11 cellular contexts compared by ENCODE assay signal in the genomic region with DNA sequence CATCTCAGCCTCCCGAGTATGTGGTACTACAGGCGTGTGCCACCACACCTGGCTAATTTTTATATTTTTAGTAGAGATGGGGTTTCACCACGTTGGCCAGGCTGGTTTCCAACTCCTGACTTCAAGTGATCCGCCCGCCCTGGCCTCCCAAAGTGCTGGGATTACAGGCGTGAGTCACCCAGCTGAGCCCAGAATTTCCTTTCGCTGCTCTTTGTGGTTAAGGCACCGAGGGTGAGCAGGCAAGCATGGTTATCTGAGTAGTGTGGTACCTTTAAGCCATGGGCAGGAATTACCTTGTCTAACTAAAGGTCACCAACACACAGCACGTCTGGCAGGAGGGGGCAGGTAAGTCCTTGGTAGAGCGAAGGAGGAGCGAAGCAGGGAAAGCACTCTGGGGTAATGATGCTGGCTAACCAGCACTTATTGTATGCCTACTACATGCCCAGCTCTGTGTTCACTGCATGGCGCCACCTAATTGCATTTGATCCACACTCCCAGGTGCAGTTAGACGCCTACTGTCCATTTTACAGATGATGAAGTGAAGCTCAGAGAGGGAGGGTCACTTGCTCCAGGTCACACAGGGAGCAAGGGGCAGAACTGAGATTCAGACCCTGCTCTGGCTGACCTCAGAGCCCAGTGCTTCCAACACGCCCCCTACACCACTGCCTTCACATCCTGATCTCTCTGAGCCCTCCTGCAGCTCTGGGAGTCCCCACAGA. TPM values are rescaled to one million over a fixed set of nuclear protein-coding genes. Genes with fewer than 3 reads are reported as not detected.
A peak's percentile ranks its signal among the peaks of the same experiment; 100 is the strongest.
DNase-seq lines count a peak whose midpoint lies in the region; TF ChIP-seq lines count a peak whose summit lies in the region.
"Had no signal": no experiment of that assay in that cellular context is flagged by ENCODE, and none has a peak within 500 bp of the region (broad histone marks: within the 10 kb centered on the region; RNA-seq: fewer than 3 reads in every experiment).

No MANE protein-coding gene starts in this region.

- CTCF ChIA-PET in SK-N-SH (lab: Yijun Ruan, JAX): no interaction called here

- no peak overlapping the region for H2AFZ ChIP-seq in SK-N-SH (ENCODE audit: low read depth)

- H3K4me1 ChIP-seq in SK-N-SH (ENCODE audit: control insufficient read depth in 1 of 2, insufficient read depth in 2 of 2, low read depth in 1 of 2, low read length in 1 of 2): peaks cover 29 to 37% of the 10 kb centered on the region in 2 experiments; a peak in 3 of 4 replicates

- H3K27me3 ChIP-seq in SK-N-SH (ENCODE audit: insufficient read depth): no peaks in the 10 kb centered on the region
- H3K27me3 ChIP-seq: BE2C, pancreas had no signal

- no peak for TF ChIP-seq RAD21 in SK-N-SH (IDR thresholded peaks at IDR 0.05; ENCODE audit: low read length)

- peak overlapping the region; percentile 26 to 42 for H3K27ac ChIP-seq in SK-N-SH (ENCODE audit: low read depth in 2 of 2, low read length in 1 of 2)
- H3K27ac ChIP-seq: pancreas, thoracic aorta had no signal

- DNase-seq in SKM-1 treated with dmso at 0.1 percent for 144 hours (lab: John Stamatoyannopoulos, UW; ENCODE audit: unreplicated experiment): peak; percentile 24
- no peak for DNase-seq in SKM-1 (lab: John Stamatoyannopoulos, UW; ENCODE audit: unreplicated experiment)
- no peak for DNase-seq in SK-N-SH
- DNase-seq in fibroblast of the aortic adventitia (ENCODE audit: low read depth): peak; percentile 89
- peak; percentile 83 for DNase-seq in stromal cell of bone marrow (ENCODE audit: low read depth)
- no peak for DNase-seq in activated T-cell treated with anti-CD3 and anti-CD28 coated beads for 4 hours
- DNase-seq in activated CD8-positive, alpha-beta memory T cell treated with anti-CD3 and anti-CD28 coated beads for 24 hours: no peak
- no peak for DNase-seq in 8988T
- DNase-seq: BE2C, pancreas had no signal

- no peak for TF ChIP-seq CTCF in SK-N-SH (IDR thresholded peaks at IDR 0.05)
- no peak for TF ChIP-seq CTCF in fibroblast of the aortic adventitia (IDR thresholded peaks at IDR 0.05; ENCODE audit: insufficient read depth, low read length)

- H3K36me3 ChIP-seq in SK-N-SH (replicated peaks in 1 of 2; ENCODE audit: control insufficient read depth in 1 of 2, insufficient read depth in 2 of 2, low read length in 1 of 2): no peaks in the 10 kb centered on the region
- H3K36me3 ChIP-seq: pancreas, thoracic aorta had no signal

- no peaks in the 10 kb centered on the region for H3K9me3 ChIP-seq in SK-N-SH
- H3K9me3 ChIP-seq: BE2C, pancreas, thoracic aorta had no signal

- H3K4me3 ChIP-seq in SK-N-SH (ENCODE audit: low read depth in 2 of 2, low read length in 1 of 2) (no peak overlapping the region), fibroblast of the aortic adventitia (ENCODE audit: low read depth, low read length) (no peak overlapping the region)
- H3K4me3 ChIP-seq: pancreas, thoracic aorta had no signal

- H3F3A ChIP-seq in SK-N-SH (replicated peaks; ENCODE audit: insufficient read depth): peaks cover 34% of the 10 kb centered on the region

- peak overlapping the region; percentile 56 for H3K4me2 ChIP-seq in SK-N-SH

- no peak overlapping the region for H3K9ac ChIP-seq in SK-N-SH

- WGBS in SK-N-SH (ENCODE audit: low lambda C conversion rate): 39% methylated on average over 12 of the region's 14 CpGs

- peaks cover 20% of the 10 kb centered on the region for H3K79me2 ChIP-seq in SK-N-SH (ENCODE audit: insufficient read depth)

- H3K9me2 ChIP-seq in SK-N-SH: no peaks in the 10 kb centered on the region

- H4K20me1 ChIP-seq in SK-N-SH (ENCODE audit: insufficient read depth): 0 out of 2 replicates have a peak, but pooled peaks cover 1% of the 10 kb centered on the region

- TF ChIP-seq EP300 in SK-N-SH (IDR thresholded peaks at IDR 0.05; ENCODE audit: borderline replicate concordance in 1 of 2, low read depth in 1 of 2, low read length in 1 of 2): no peak; a peak in 1 of 4 replicates

- POLR2A ChIA-PET in SK-N-SH (lab: Yijun Ruan, JAX): no interaction called here

TF ChIP-seq in SK-N-SH, 30 proteins besides CTCF, POLR2A, EP300 and RAD21:
- peak; percentile 74 for TF ChIP-seq TCF12 (IDR thresholded peaks at IDR 0.05)
- TF ChIP-seq FOSL2 (IDR thresholded peaks at IDR 0.05; ENCODE audit: borderline replicate concordance, low read depth): peak; percentile 89; the same call in 1 of the 2 replicates
- TF ChIP-seq, protein P1, sequence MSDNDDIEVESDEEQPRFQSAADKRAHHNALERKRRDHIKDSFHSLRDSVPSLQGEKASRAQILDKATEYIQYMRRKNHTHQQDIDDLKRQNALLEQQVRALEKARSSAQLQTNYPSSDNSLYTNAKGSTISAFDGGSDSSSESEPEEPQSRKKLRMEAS (IDR thresholded peaks at IDR 0.05; ENCODE audit: low read depth): peak; percentile 81
- peak; percentile 45; the same call in 1 of the 2 replicates for TF ChIP-seq RXRA (IDR thresholded peaks at IDR 0.05; ENCODE audit: borderline replicate concordance, low read depth)
- TF ChIP-seq NFIC (IDR thresholded peaks at IDR 0.05; ENCODE audit: borderline replicate concordance): peak; percentile 63; the same call in 1 of the 2 replicates
- TF ChIP-seq RFX5 (IDR thresholded peaks at IDR 0.05; ENCODE audit: low read length): no peak
- TF ChIP-seq, protein P2, sequence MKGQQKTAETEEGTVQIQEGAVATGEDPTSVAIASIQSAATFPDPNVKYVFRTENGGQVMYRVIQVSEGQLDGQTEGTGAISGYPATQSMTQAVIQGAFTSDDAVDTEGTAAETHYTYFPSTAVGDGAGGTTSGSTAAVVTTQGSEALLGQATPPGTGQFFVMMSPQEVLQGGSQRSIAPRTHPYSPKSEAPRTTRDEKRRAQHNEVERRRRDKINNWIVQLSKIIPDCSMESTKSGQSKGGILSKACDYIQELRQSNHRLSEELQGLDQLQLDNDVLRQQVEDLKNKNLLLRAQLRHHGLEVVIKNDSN (IDR thresholded peaks at IDR 0.05; ENCODE audit: borderline replicate concordance, low read depth): no peak
- TF ChIP-seq PBX3 (IDR thresholded peaks at IDR 0.05): peak; percentile 40; the same call in 1 of the 2 replicates
- TF ChIP-seq JUND (IDR thresholded peaks at IDR 0.05): peak; percentile 76; the same call in 1 of the 2 replicates

RNA-seq across cellular contexts. Expression of gene TRIOBP, which starts 45.7 kb away (rescaled TPM):
- polyA plus RNA-seq in SK-N-SH (2012; rRNA removed): 43.6 and 47.3 TPM in 2 replicates
- polyA plus RNA-seq in SK-N-SH (2012; cell fraction: cytosol; rRNA removed): 23.6 and 36.7 TPM in 2 replicates
- 51.7 and 58.8 TPM in 2 replicates for polyA plus RNA-seq in SK-N-SH (2012; cell fraction: nucleus; rRNA removed)
- total RNA-seq in fibroblast of the aortic adventitia (ENCODE audit: low replicate concordance): 150 and 151 TPM in 2 replicates

RNA-seq across cellular contexts. Expression of gene NOL12, which starts 56.4 kb away (rescaled TPM):
- 48.2 and 52.2 TPM in 2 replicates for polyA plus RNA-seq in SK-N-SH (2012; rRNA removed)
- polyA plus RNA-seq in SK-N-SH (2012; cell fraction: cytosol; rRNA removed): 40.0 and 45.5 TPM in 2 replicates
- 141 and 151 TPM in 2 replicates for polyA plus RNA-seq in SK-N-SH (2012; cell fraction: nucleus; rRNA removed)
- 12.7 and 14.0 TPM in 2 replicates for total RNA-seq in fibroblast of the aortic adventitia (ENCODE audit: low replicate concordance)

Comparison
In these comparisons a context has a peak if more than half of its experiments do, and no peak if none do; other contexts are left out.
1. DNase-seq: peak in SKM-1 treated with dmso at 0.1 percent for 144 hours (single experiment), fibroblast of the aortic adventitia (single experiment) and stromal cell of bone marrow (single experiment); none in SKM-1 (single experiment), SK-N-SH (single experiment), activated T-cell treated with anti-CD3 and anti-CD28 coated beads for 4 hours (single experiment), activated CD8-positive, alpha-beta memory T cell treated with anti-CD3 and anti-CD28 coated beads for 24 hours (single experiment) and 8988T (single experiment).